In the genomic region with DNA sequence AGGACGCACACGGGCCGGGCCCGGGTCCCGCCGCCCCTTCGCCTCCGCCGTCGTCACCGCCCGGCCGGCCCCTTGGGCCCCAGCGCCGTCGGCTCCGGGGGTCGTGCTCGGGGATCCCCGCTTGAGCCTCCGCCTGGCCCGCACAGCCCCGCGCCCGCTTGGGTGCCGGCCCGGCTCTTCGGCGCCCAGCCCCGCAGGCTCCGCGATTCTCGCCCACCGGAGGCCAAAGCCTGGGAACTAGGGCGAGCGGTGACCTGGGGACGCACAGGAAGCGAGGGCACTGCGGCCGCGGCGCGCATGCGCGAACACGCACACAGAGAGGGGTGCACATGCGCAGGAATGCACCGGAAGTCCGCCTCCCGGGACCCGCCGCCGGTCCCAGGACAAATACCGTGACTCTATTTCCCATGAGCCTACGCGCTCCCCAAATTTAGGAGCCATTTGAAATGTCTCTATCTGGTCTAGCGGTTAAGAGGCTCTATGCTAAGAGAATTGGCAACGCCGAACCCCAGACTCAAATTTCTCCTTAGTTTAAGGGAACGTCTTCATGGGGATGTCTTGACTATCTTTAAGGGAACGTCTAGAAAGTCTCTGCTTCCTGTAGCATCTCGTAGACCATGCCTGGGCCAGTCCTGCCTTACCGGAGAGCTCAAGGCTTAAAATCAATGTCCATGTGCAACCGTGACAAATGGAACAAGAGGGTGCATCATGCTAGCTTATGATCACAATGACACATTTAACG, we compare ENCODE assay signal across 1 cellular context.
TF ChIP-seq lines count a peak whose summit lies in the region.

Gene ZNF12 (minus strand): TSS at position 282 of the 742 bp plus-strand sequence. CDS start 1,774 bp downstream, outside the sequence.

TF ChIP-seq in HepG2, 621 proteins besides CTCF, POLR2A, EP300 and RAD21 (continued from another document and continues in another):
- TF ChIP-seq, protein P1, sequence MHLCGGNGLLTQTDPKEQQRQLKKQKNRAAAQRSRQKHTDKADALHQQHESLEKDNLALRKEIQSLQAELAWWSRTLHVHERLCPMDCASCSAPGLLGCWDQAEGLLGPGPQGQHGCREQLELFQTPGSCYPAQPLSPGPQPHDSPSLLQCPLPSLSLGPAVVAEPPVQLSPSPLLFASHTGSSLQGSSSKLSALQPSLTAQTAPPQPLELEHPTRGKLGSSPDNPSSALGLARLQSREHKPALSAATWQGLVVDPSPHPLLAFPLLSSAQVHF (CRISPR knock-in tag; IDR thresholded peaks at IDR 0.05) = no peak
- TF ChIP-seq TIGD3 (CRISPR knock-in tag; IDR thresholded peaks at IDR 0.05; ENCODE audit: borderline replicate concordance) = peak; percentile 65; the same call in 1 of the 2 replicates
- peak; percentile 20 for TF ChIP-seq HNRNPLL (IDR thresholded peaks at IDR 0.05; ENCODE audit: low read depth, low read length, poor library complexity, severe bottlenecking)
- peak; percentile 68; the same call in 1 of the 2 replicates for TF ChIP-seq YEATS2 (CRISPR knock-in tag; IDR thresholded peaks at IDR 0.05; ENCODE audit: borderline replicate concordance)
- TF ChIP-seq ZNF280B (CRISPR knock-in tag; IDR thresholded peaks at IDR 0.05; ENCODE audit: borderline replicate concordance) = no peak
- TF ChIP-seq ZFP82 (CRISPR knock-in tag; IDR thresholded peaks at IDR 0.05; ENCODE audit: borderline replicate concordance) = peak; percentile 95; the same call in 1 of the 2 replicates
- TF ChIP-seq, protein P2, sequence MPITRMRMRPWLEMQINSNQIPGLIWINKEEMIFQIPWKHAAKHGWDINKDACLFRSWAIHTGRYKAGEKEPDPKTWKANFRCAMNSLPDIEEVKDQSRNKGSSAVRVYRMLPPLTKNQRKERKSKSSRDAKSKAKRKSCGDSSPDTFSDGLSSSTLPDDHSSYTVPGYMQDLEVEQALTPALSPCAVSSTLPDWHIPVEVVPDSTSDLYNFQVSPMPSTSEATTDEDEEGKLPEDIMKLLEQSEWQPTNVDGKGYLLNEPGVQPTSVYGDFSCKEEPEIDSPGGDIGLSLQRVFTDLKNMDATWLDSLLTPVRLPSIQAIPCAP (CRISPR knock-in tag; IDR thresholded peaks at IDR 0.05; ENCODE audit: low read depth) = no peak
- TF ChIP-seq KDM5B (CRISPR knock-in tag; IDR thresholded peaks at IDR 0.05; ENCODE audit: borderline replicate concordance) = no peak; the same call in 1 of the 2 replicates
- TF ChIP-seq RARA (CRISPR knock-in tag; IDR thresholded peaks at IDR 0.05) = peak; percentile 11; the same call in 1 of the 2 replicates
- TF ChIP-seq TEAD3 (CRISPR knock-in tag; optimal IDR thresholded peaks at IDR 0.05; ENCODE audit: borderline replicate concordance) = peak; percentile 94
- peak; percentile 78 for TF ChIP-seq ZNF687 (CRISPR knock-in tag; IDR thresholded peaks at IDR 0.05)
- peak; percentile 85 for TF ChIP-seq ETV5 (CRISPR knock-in tag; IDR thresholded peaks at IDR 0.05; ENCODE audit: borderline replicate concordance)
- TF ChIP-seq, protein P3, sequence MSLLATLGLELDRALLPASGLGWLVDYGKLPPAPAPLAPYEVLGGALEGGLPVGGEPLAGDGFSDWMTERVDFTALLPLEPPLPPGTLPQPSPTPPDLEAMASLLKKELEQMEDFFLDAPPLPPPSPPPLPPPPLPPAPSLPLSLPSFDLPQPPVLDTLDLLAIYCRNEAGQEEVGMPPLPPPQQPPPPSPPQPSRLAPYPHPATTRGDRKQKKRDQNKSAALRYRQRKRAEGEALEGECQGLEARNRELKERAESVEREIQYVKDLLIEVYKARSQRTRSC (CRISPR knock-in tag; IDR thresholded peaks at IDR 0.05; ENCODE audit: low read depth) = no peak
- TF ChIP-seq, protein P4, sequence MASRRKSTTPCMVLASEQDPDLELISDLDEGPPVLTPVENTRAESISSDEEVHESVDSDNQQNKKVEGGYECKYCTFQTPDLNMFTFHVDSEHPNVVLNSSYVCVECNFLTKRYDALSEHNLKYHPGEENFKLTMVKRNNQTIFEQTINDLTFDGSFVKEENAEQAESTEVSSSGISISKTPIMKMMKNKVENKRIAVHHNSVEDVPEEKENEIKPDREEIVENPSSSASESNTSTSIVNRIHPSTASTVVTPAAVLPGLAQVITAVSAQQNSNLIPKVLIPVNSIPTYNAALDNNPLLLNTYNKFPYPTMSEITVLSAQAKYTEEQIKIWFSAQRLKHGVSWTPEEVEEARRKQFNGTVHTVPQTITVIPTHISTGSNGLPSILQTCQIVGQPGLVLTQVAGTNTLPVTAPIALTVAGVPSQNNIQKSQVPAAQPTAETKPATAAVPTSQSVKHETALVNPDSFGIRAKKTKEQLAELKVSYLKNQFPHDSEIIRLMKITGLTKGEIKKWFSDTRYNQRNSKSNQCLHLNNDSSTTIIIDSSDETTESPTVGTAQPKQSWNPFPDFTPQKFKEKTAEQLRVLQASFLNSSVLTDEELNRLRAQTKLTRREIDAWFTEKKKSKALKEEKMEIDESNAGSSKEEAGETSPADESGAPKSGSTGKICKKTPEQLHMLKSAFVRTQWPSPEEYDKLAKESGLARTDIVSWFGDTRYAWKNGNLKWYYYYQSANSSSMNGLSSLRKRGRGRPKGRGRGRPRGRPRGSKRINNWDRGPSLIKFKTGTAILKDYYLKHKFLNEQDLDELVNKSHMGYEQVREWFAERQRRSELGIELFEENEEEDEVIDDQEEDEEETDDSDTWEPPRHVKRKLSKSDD (CRISPR knock-in tag; IDR thresholded peaks at IDR 0.05; ENCODE audit: low read depth) = no peak
- TF ChIP-seq, protein P5, sequence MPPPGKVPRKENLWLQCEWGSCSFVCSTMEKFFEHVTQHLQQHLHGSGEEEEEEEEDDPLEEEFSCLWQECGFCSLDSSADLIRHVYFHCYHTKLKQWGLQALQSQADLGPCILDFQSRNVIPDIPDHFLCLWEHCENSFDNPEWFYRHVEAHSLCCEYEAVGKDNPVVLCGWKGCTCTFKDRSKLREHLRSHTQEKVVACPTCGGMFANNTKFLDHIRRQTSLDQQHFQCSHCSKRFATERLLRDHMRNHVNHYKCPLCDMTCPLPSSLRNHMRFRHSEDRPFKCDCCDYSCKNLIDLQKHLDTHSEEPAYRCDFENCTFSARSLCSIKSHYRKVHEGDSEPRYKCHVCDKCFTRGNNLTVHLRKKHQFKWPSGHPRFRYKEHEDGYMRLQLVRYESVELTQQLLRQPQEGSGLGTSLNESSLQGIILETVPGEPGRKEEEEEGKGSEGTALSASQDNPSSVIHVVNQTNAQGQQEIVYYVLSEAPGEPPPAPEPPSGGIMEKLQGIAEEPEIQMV (CRISPR knock-in tag; IDR thresholded peaks at IDR 0.05; ENCODE audit: low read depth) = peak; percentile 67; the same call in 1 of the 2 replicates
- TF ChIP-seq BRD4 (CRISPR knock-in tag; IDR thresholded peaks at IDR 0.05) = peak; percentile 47; the same call in 1 of the 2 replicates
- TF ChIP-seq ZNF224 (CRISPR knock-in tag; IDR thresholded peaks at IDR 0.05) = no peak
- 0 out of 2 replicates have a peak, but pooled peaks have one; percentile 49 for TF ChIP-seq RNF2 (conservative IDR thresholded peaks at IDR 0.05; ENCODE audit: low read depth)
- TF ChIP-seq ZNF780A (CRISPR knock-in tag; IDR thresholded peaks at IDR 0.05) = no peak
- no peak for TF ChIP-seq ZNF101 (CRISPR knock-in tag; IDR thresholded peaks at IDR 0.05; ENCODE audit: borderline replicate concordance, low read depth)
- TF ChIP-seq, protein P6, sequence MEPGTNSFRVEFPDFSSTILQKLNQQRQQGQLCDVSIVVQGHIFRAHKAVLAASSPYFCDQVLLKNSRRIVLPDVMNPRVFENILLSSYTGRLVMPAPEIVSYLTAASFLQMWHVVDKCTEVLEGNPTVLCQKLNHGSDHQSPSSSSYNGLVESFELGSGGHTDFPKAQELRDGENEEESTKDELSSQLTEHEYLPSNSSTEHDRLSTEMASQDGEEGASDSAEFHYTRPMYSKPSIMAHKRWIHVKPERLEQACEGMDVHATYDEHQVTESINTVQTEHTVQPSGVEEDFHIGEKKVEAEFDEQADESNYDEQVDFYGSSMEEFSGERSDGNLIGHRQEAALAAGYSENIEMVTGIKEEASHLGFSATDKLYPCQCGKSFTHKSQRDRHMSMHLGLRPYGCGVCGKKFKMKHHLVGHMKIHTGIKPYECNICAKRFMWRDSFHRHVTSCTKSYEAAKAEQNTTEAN (CRISPR knock-in tag; conservative IDR thresholded peaks at IDR 0.05) = peak; percentile 26; the same call in 1 of the 2 replicates
- TF ChIP-seq HCFC1 (IDR thresholded peaks at IDR 0.05; ENCODE audit: low read depth, low read length) = peak; percentile 45
- 0 out of 2 replicates have a peak, but pooled peaks have one; percentile 25 for TF ChIP-seq THAP7 (CRISPR knock-in tag; IDR thresholded peaks at IDR 0.05)
- TF ChIP-seq PHF20 (CRISPR knock-in tag; IDR thresholded peaks at IDR 0.05) = peak; percentile 85
- TF ChIP-seq, protein P7, sequence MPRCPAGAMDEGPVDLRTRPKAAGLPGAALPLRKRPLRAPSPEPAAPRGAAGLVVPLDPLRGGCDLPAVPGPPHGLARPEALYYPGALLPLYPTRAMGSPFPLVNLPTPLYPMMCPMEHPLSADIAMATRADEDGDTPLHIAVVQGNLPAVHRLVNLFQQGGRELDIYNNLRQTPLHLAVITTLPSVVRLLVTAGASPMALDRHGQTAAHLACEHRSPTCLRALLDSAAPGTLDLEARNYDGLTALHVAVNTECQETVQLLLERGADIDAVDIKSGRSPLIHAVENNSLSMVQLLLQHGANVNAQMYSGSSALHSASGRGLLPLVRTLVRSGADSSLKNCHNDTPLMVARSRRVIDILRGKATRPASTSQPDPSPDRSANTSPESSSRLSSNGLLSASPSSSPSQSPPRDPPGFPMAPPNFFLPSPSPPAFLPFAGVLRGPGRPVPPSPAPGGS (CRISPR knock-in tag; IDR thresholded peaks at IDR 0.05) = peak; percentile 57
- no peak for TF ChIP-seq NR2F6 (IDR thresholded peaks at IDR 0.05)
- TF ChIP-seq NR2F6 (CRISPR knock-in tag; IDR thresholded peaks at IDR 0.05) = 0 out of 2 replicates have a peak, but pooled peaks have one; percentile 22
- TF ChIP-seq ZNF670 (CRISPR knock-in tag; IDR thresholded peaks at IDR 0.05; ENCODE audit: borderline replicate concordance) = peak; percentile 80; the same call in 1 of the 2 replicates
- peak; percentile 54; the same call in 1 of the 2 replicates for TF ChIP-seq ZNF451 (CRISPR knock-in tag; IDR thresholded peaks at IDR 0.05)
- TF ChIP-seq, protein P8, sequence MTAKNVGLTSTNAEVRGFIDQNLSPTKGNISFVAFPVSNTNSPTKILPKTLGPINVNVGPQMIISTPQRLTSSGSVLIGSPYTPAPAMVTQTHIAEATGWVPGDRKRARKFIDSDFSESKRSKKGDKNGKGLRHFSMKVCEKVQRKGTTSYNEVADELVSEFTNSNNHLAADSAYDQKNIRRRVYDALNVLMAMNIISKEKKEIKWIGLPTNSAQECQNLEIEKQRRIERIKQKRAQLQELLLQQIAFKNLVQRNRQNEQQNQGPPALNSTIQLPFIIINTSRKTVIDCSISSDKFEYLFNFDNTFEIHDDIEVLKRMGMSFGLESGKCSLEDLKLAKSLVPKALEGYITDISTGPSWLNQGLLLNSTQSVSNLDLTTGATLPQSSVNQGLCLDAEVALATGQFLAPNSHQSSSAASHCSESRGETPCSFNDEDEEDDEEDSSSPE (CRISPR knock-in tag; IDR thresholded peaks at IDR 0.05) = peak; percentile 62
- no peak; the same call in 1 of the 2 replicates for TF ChIP-seq ZNF773 (CRISPR knock-in tag; IDR thresholded peaks at IDR 0.05; ENCODE audit: borderline replicate concordance)
- peak; percentile 33 for TF ChIP-seq SKI (IDR thresholded peaks at IDR 0.05; ENCODE audit: partially characterized antibody)
- peak; percentile 83 for TF ChIP-seq POLR2AphosphoS5 (IDR thresholded peaks at IDR 0.05; ENCODE audit: low read depth, low read length)
- TF ChIP-seq ZFX (CRISPR knock-in tag; IDR thresholded peaks at IDR 0.05; ENCODE audit: low read depth) = peak; percentile 94
